10 cellular contexts compared by ENCODE assay signal in the genomic region with DNA sequence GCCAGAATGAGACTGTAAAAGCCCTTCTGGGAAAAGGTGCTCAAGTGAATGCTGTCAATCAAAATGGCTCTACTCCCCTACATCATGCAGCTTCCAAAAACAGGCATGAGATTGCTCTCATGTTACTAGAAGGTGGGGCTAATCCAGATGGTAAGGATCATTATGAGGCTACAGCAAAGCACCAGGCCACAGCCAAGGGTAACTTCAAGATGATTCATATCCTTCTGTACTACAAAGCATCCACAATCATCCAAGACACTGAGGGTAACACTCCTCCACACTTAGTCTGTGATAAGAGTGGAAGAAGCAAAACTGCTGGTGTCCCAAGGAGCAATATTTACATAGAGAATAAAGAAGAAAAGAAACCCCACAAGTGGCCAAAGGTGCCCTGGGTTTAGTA. TPM values are rescaled to one million over a fixed set of nuclear protein-coding genes. Genes with fewer than 3 reads are reported as not detected.
DNase-seq lines count a peak whose midpoint lies in the region; ATAC-seq and TF ChIP-seq lines count a peak whose summit lies in the region.
"Had no signal": no experiment of that assay in that cellular context is flagged by ENCODE, and none has a peak within 500 bp of the region (broad histone marks: within the 10 kb centered on the region; RNA-seq: fewer than 3 reads in every experiment).

No MANE protein-coding gene starts in this region.

- no peak overlapping the region for H3K4me3 Mint-ChIP-seq in CD4-positive, alpha-beta T cell
- peak overlapping the region; percentile 69 for H3K4me3 Mint-ChIP-seq in HFFc6
- H3K4me3 Mint-ChIP-seq in WTC11 = no peak overlapping the region
- no peak overlapping the region for H3K4me3 Mint-ChIP-seq in neural progenitor cell
- H3K4me3 Mint-ChIP-seq: naive B cell had no signal

- H3K27ac ChIP-seq in CD4-positive, alpha-beta T cell (ENCODE audit: low read depth, low read length) = no peak overlapping the region
- H3K27ac ChIP-seq in neural progenitor cell = no peak overlapping the region
- no peak overlapping the region for H3K27ac ChIP-seq in gastroesophageal sphincter
- H3K27ac ChIP-seq: upper lobe of right lung had no signal

- H3K4me1 ChIP-seq in neural progenitor cell = peaks cover 34% of the 10 kb centered on the region
- H3K4me1 ChIP-seq in gastroesophageal sphincter = peaks cover 31 to 93% (median 39%) of the 10 kb centered on the region in 3 donors

- H3K4me2 ChIP-seq in neural progenitor cell = no peak overlapping the region

- intact Hi-C loops in CD4-positive, alpha-beta T cell (cut with DNase I, micrococcal nuclease) = no loop called here

- H3K36me3 ChIP-seq in neural progenitor cell = peaks cover 16% of the 10 kb centered on the region
- H3K36me3 ChIP-seq in gastroesophageal sphincter = no peaks in the 10 kb centered on the region
- H3K36me3 ChIP-seq: upper lobe of right lung had no signal

- peaks cover 89% of the 10 kb centered on the region for H3K4me1 Mint-ChIP-seq in CD4-positive, alpha-beta T cell (ENCODE audit: low read depth)
- H3K4me1 Mint-ChIP-seq in HFFc6 (ENCODE audit: low read depth) = peaks cover 95% of the 10 kb centered on the region
- H3K4me1 Mint-ChIP-seq in WTC11 = peaks cover 77% of the 10 kb centered on the region
- H3K4me1 Mint-ChIP-seq in neural progenitor cell = peaks cover 38% of the 10 kb centered on the region

- peak; percentile 71 for ATAC-seq in CD4-positive, alpha-beta T cell (ENCODE audit: poor library complexity)
- ATAC-seq in WTC11 (no peak), gastroesophageal sphincter (no peak)
- ATAC-seq: upper lobe of right lung had no signal

- no peak for TF ChIP-seq POLR2A in gastroesophageal sphincter (IDR thresholded peaks at IDR 0.05)

- no peaks in the 10 kb centered on the region for H3K27me3 ChIP-seq in CD4-positive, alpha-beta T cell (ENCODE audit: control insufficient read depth, insufficient read depth, low read length)
- H3K27me3 ChIP-seq in neural progenitor cell (no peaks in the 10 kb centered on the region), gastroesophageal sphincter (no peaks in the 10 kb centered on the region)
- H3K27me3 ChIP-seq: upper lobe of right lung had no signal

- CTCF ChIA-PET in CD4-positive, alpha-beta T cell (lab: Charles Lee) = interaction anchor here (1.0 to 1.6 kb wide), 3 partner anchors 11 to 17 kb away, joined by 3 to 12 read pairs (median 5); partner anchors contain the start of gene ADNP
- CTCF ChIA-PET in WTC11 (lab: Charles Lee) = interaction anchor here (1.3 to 3.9 kb wide), 2 partner anchors 16 to 119 kb away, joined by 4 to 27 read pairs; partner anchors contain the start of genes ADNP and BCAS4

- no peaks in the 10 kb centered on the region for H3K27me3 Mint-ChIP-seq in CD4-positive, alpha-beta T cell
- 0 out of 2 replicates have a peak, but pooled peaks cover under 1% of the 10 kb centered on the region for H3K27me3 Mint-ChIP-seq in HFFc6 (ENCODE audit: insufficient read depth)
- H3K27me3 Mint-ChIP-seq in WTC11 (ENCODE audit: low read depth) = no peaks in the 10 kb centered on the region
- peaks cover 3% of the 10 kb centered on the region for H3K27me3 Mint-ChIP-seq in neural progenitor cell (ENCODE audit: insufficient read depth, low read depth)
- H3K27me3 Mint-ChIP-seq: naive B cell had no signal

- peaks cover 100% of the 10 kb centered on the region for H4K20me1 ChIP-seq in neural progenitor cell (ENCODE audit: low read depth)

- POLR2A ChIA-PET in CD4-positive, alpha-beta T cell (lab: Charles Lee) = interaction anchor here (4.1 kb wide), 1 partner anchor 16 kb away, joined by 18 read pairs; the partner anchor contains the start of gene ADNP
- POLR2A ChIA-PET in WTC11 (lab: Charles Lee) = no interaction called here

- H3K36me3 Mint-ChIP-seq in CD4-positive, alpha-beta T cell (ENCODE audit: low read depth) = peaks cover 46% of the 10 kb centered on the region
- H3K36me3 Mint-ChIP-seq in HFFc6 (ENCODE audit: low read depth) (peaks cover 32% of the 10 kb centered on the region), WTC11 (peaks cover 22% of the 10 kb centered on the region), neural progenitor cell (peaks cover 14% of the 10 kb centered on the region)

- TF ChIP-seq CTCF in CD4-positive, alpha-beta T cell (IDR thresholded peaks at IDR 0.05) = no peak
- TF ChIP-seq CTCF in HFFc6 (IDR thresholded peaks at IDR 0.05) (no peak), WTC11 (IDR thresholded peaks at IDR 0.05) (no peak), neural progenitor cell (IDR thresholded peaks at IDR 0.05) (no peak), gastroesophageal sphincter (IDR thresholded peaks at IDR 0.05) (no peak)

- no peak for TF ChIP-seq EP300 in gastroesophageal sphincter (IDR thresholded peaks at IDR 0.05)

- H3K9me3 ChIP-seq in CD4-positive, alpha-beta T cell (ENCODE audit: control insufficient read depth, low read length) = no peaks in the 10 kb centered on the region
- H3K9me3 ChIP-seq in neural progenitor cell (ENCODE audit: low read depth) (no peaks in the 10 kb centered on the region), gastroesophageal sphincter (no peaks in the 10 kb centered on the region)
- H3K9me3 ChIP-seq: upper lobe of right lung had no signal

- H3K79me2 ChIP-seq in neural progenitor cell (ENCODE audit: low read depth) = peaks cover 100% of the 10 kb centered on the region

- no peak for DNase-seq in CD4-positive, alpha-beta T cell
- DNase-seq in HFFc6 = peak; percentile 70
- DNase-seq in WTC11 (ENCODE audit: low spot score) = no peak
- peak; percentile 43 for DNase-seq in kidney glomerular epithelial cell (lab: John Stamatoyannopoulos, UW)
- DNase-seq in neural progenitor cell (ENCODE audit: low spot score) = no peak
- DNase-seq in NCI-H128 (lab: John Stamatoyannopoulos, UW; ENCODE audit: unreplicated experiment) = no peak
- DNase-seq in T-helper 9 cell = no peak
- DNase-seq: naive B cell, upper lobe of right lung had no signal

- H2AFZ ChIP-seq in neural progenitor cell (replicated peaks) = no peak overlapping the region

- peaks cover 36% of the 10 kb centered on the region for H3F3A ChIP-seq in neural progenitor cell (ENCODE audit: low read depth)

- H3K4me3 ChIP-seq in neural progenitor cell (no peak overlapping the region), gastroesophageal sphincter (no peak overlapping the region)
- H3K4me3 ChIP-seq: upper lobe of right lung had no signal

- no peaks in the 10 kb centered on the region for H3K9me3 Mint-ChIP-seq in CD4-positive, alpha-beta T cell
- H3K9me3 Mint-ChIP-seq in HFFc6 = no peaks in the 10 kb centered on the region
- H3K9me3 Mint-ChIP-seq in WTC11 = no peaks in the 10 kb centered on the region
- H3K9me3 Mint-ChIP-seq in neural progenitor cell = no peaks in the 10 kb centered on the region
- H3K9me3 Mint-ChIP-seq: naive B cell had no signal

- H3K9ac ChIP-seq in neural progenitor cell = no peak overlapping the region

- peak overlapping the region; percentile 57 for H3K27ac Mint-ChIP-seq in CD4-positive, alpha-beta T cell
- H3K27ac Mint-ChIP-seq in HFFc6 (peak overlapping the region; percentile 86), WTC11 (peak overlapping the region; percentile 73), neural progenitor cell (no peak overlapping the region)

TF ChIP-seq in WTC11, 78 proteins besides CTCF, POLR2A, EP300 and RAD21 (continues in another document):
- no peak for TF ChIP-seq NFATC4 (CRISPR knock-in tag; IDR thresholded peaks at IDR 0.05)
- TF ChIP-seq, protein P1, sequence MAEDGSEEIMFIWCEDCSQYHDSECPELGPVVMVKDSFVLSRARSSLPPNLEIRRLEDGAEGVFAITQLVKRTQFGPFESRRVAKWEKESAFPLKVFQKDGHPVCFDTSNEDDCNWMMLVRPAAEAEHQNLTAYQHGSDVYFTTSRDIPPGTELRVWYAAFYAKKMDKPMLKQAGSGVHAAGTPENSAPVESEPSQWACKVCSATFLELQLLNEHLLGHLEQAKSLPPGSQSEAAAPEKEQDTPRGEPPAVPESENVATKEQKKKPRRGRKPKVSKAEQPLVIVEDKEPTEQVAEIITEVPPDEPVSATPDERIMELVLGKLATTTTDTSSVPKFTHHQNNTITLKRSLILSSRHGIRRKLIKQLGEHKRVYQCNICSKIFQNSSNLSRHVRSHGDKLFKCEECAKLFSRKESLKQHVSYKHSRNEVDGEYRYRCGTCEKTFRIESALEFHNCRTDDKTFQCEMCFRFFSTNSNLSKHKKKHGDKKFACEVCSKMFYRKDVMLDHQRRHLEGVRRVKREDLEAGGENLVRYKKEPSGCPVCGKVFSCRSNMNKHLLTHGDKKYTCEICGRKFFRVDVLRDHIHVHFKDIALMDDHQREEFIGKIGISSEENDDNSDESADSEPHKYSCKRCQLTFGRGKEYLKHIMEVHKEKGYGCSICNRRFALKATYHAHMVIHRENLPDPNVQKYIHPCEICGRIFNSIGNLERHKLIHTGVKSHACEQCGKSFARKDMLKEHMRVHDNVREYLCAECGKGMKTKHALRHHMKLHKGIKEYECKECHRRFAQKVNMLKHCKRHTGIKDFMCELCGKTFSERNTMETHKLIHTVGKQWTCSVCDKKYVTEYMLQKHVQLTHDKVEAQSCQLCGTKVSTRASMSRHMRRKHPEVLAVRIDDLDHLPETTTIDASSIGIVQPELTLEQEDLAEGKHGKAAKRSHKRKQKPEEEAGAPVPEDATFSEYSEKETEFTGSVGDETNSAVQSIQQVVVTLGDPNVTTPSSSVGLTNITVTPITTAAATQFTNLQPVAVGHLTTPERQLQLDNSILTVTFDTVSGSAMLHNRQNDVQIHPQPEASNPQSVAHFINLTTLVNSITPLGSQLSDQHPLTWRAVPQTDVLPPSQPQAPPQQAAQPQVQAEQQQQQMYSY (CRISPR knock-in tag; IDR thresholded peaks at IDR 0.05) = no peak

RNA-seq across cellular contexts. Expression of gene ADNP, which starts 17.3 kb away (rescaled TPM):
- total RNA-seq in CD4-positive, alpha-beta T cell = 10 to 100 TPM; 41.9 to 47.1 TPM
- total RNA-seq in HFFc6 (2021; fragmentation: NEBNext Ultra II Directional; extraction: Animal tissue kit (Norgen Biotek cat#: 25700)) = 10 to 100 TPM; 56.5 to 68.8 (median 57.3) TPM
- total RNA-seq in WTC11 (2021) (106 to 116 TPM (median 109 TPM) in 3 replicates), neural progenitor cell (ENCODE audit: low replicate concordance) (56.1 and 75.4 TPM in 2 replicates), gastroesophageal sphincter (10 to 100 TPM; 51.4 to 67.2 (median 55.4) TPM)

RNA-seq across cellular contexts. Expression of gene DPM1, which starts 44.4 kb away (rescaled TPM):
- 10 to 100 TPM; 44.5 to 46.5 TPM for total RNA-seq in CD4-positive, alpha-beta T cell
- 10 to 100 TPM; 51.8 to 59.9 (median 57.4) TPM for total RNA-seq in HFFc6 (2021; fragmentation: NEBNext Ultra II Directional; extraction: Animal tissue kit (Norgen Biotek cat#: 25700))
- total RNA-seq in WTC11 (2021) (50.0 to 57.8 TPM (median 50.4 TPM) in 3 replicates), neural progenitor cell (ENCODE audit: low replicate concordance) (76.7 and 173 TPM in 2 replicates), gastroesophageal sphincter (10 to 100 TPM; 35.2 to 63.0 (median 43.5) TPM)

RNA-seq across cellular contexts. Expression of gene MOCS3, which starts 44.6 kb away (rescaled TPM):
- 1 to 10 TPM; 2.7 to 3.0 TPM for total RNA-seq in CD4-positive, alpha-beta T cell
- total RNA-seq in HFFc6 (2021; fragmentation: NEBNext Ultra II Directional; extraction: Animal tissue kit (Norgen Biotek cat#: 25700)) = 1 to 10 TPM; 5.0 to 6.1 (median 5.4) TPM
- total RNA-seq in WTC11 (2021) (6.0 to 6.7 TPM (median 6.0 TPM) in 3 replicates), neural progenitor cell (ENCODE audit: low replicate concordance) (5.6 and 7.5 TPM in 2 replicates), gastroesophageal sphincter (1 to 10 TPM; 4.2 to 6.1 (median 5.4) TPM)

Comparison
In these comparisons a context has a peak if more than half of its experiments do, and no peak if none do; other contexts are left out.
1. DNase-seq: peak in HFFc6 (single experiment) and kidney glomerular epithelial cell (single experiment); none in CD4-positive, alpha-beta T cell (0 of 10), WTC11 (single experiment), neural progenitor cell (single experiment), NCI-H128 (single experiment) and T-helper 9 cell (single experiment).